In genomic region chr3:195080571-195081141, GRCh38 we compare ENCODE assay signal across 13 cellular contexts.
DNase-seq lines count a peak whose midpoint lies in the region; ATAC-seq, FAIRE-seq and TF ChIP-seq lines count a peak whose summit lies in the region.
"Had no signal": no experiment of that assay in that cellular context is flagged by ENCODE, and none has a peak within 500 bp of the region (broad histone marks: within the 10 kb centered on the region; RNA-seq: fewer than 3 reads in every experiment).

No MANE protein-coding gene starts in this region.

- H3K56ac ChIP-seq in H1 (replicated peaks; ENCODE audit: insufficient read length, low read depth, low read length): no peak overlapping the region

- H3K79me1 ChIP-seq in H1 (ENCODE audit: low read depth, low read length) (no peaks in the 10 kb centered on the region; the same call in 1 of the 2 replicates), mesenchymal stem cell (replicated peaks; ENCODE audit: low read length, poor library complexity, severe bottlenecking) (peaks cover 8% of the 10 kb centered on the region)

- H3K23ac ChIP-seq in H1 (ENCODE audit: insufficient read length): no peak overlapping the region
- H3K23ac ChIP-seq in mesenchymal stem cell (ENCODE audit: low read length in 2 of 2): peak overlapping the region in 1 of 2 experiments; percentile 11

- H3K9me3 ChIP-seq in BLaER1: no peaks in the 10 kb centered on the region
- H3K9me3 ChIP-seq in H1 (ENCODE audit: insufficient read depth in 2 of 2, low read depth in 1 of 2, low read length in 1 of 2): no peaks in the 10 kb centered on the region
- no peaks in the 10 kb centered on the region for H3K9me3 ChIP-seq in mesenchymal stem cell (ENCODE audit: control insufficient read depth, low read length)
- no peaks in the 10 kb centered on the region for H3K9me3 ChIP-seq in BE2C

- H3K23me2 ChIP-seq in H1 (ENCODE audit: low read depth, low read length): no peaks in the 10 kb centered on the region

- H2AK5ac ChIP-seq in H1 (ENCODE audit: low read depth, low read length) (0 out of 2 replicates have a peak overlapping the region, but pooled peaks have one; percentile 48), mesenchymal stem cell (ENCODE audit: low read length, severe bottlenecking) (no peak overlapping the region)

- H3K27me3 ChIP-seq in BLaER1 (no peaks in the 10 kb centered on the region), H1 (replicated peaks in 1 of 4; ENCODE audit: control insufficient read depth in 3 of 4, extremely low read depth in 1 of 4, insufficient read depth in 3 of 4, low read length in 3 of 4) (no peaks in the 10 kb centered on the region), mesenchymal stem cell (ENCODE audit: control insufficient read depth in 1 of 2, insufficient read depth in 1 of 2, low read length in 2 of 2) (no peaks in the 10 kb centered on the region), BE2C (no peaks in the 10 kb centered on the region)

- H2AFZ ChIP-seq in H1 (ENCODE audit: low read length) (no peak overlapping the region), mesenchymal stem cell (ENCODE audit: low read depth, low read length) (no peak overlapping the region)

- H2BK120ac ChIP-seq in H1 (replicated peaks; ENCODE audit: low read depth, low read length) (no peak overlapping the region), mesenchymal stem cell (ENCODE audit: low read depth, low read length) (no peak overlapping the region)

- H3K9ac ChIP-seq in BLaER1 (peak overlapping the region; percentile 49; the same call in 1 of the 2 replicates), H1 (replicated peaks in 1 of 4; ENCODE audit: extremely low read depth in 1 of 4, low read depth in 3 of 4, low read length in 3 of 4) (no peak overlapping the region), mesenchymal stem cell (ENCODE audit: low read length) (no peak overlapping the region)

- no peak overlapping the region for H2BK12ac ChIP-seq in H1 (ENCODE audit: low read depth, low read length)
- H2BK12ac ChIP-seq in mesenchymal stem cell (ENCODE audit: low read length in 2 of 2): peak overlapping the region; percentile 73 to 94

- H3K14ac ChIP-seq in H1 (ENCODE audit: insufficient read length) (no peak overlapping the region), mesenchymal stem cell (ENCODE audit: low read length in 2 of 2) (peak overlapping the region in 1 of 2 experiments; percentile 76)

- ATAC-seq in GM18861 (IDR thresholded peaks at IDR 0.05; ENCODE audit: unreplicated experiment): no peak

- POLR2A ChIA-PET in H1 (lab: Charles Lee; ENCODE audit: partially characterized antibody): interaction anchor here (1.4 kb wide), 1 partner anchor 26 kb away, joined by 3 read pairs; no protein-coding TSS in a partner anchor

- FAIRE-seq in H1 (lab: Jason Lieb, UNC): no peak
- FAIRE-seq: bronchial epithelial cell, GM18507 had no signal

- H3K4me1 ChIP-seq in BLaER1: peaks cover 99% of the 10 kb centered on the region
- H3K4me1 ChIP-seq in H1 (replicated peaks in 1 of 4; ENCODE audit: control insufficient read depth in 3 of 4, insufficient read depth in 4 of 4, low read length in 3 of 4): peaks cover 0 to 17% (median 11%) of the 10 kb centered on the region in 4 experiments; a peak in 5 of 7 replicates
- peaks cover 25% of the 10 kb centered on the region for H3K4me1 ChIP-seq in mesenchymal stem cell (ENCODE audit: control insufficient read depth, insufficient read depth, low read depth, low read length)
- H3K4me1 ChIP-seq in BE2C: peaks cover 19% of the 10 kb centered on the region

- H3K27ac ChIP-seq in BLaER1: peak overlapping the region; percentile 67
- H3K27ac ChIP-seq in H1 (ENCODE audit: low read depth, low read length): no peak overlapping the region
- H3K27ac ChIP-seq in mesenchymal stem cell (ENCODE audit: low read length, poor library complexity, severe bottlenecking): peak overlapping the region; percentile 11

- H2BK15ac ChIP-seq in H1 (ENCODE audit: low read length): no peak overlapping the region
- H2BK15ac ChIP-seq in mesenchymal stem cell (ENCODE audit: low read depth, poor library complexity, severe bottlenecking): no peak overlapping the region

- TF ChIP-seq RAD21 in H1 (IDR thresholded peaks at IDR 0.05 in 1 of 2, conservative IDR thresholded peaks at IDR 0.05 in 1 of 2; ENCODE audit: low read depth in 2 of 2, low read length in 2 of 2): no peak

- no peaks in the 10 kb centered on the region for H3K79me2 ChIP-seq in H1 (ENCODE audit: control insufficient read depth in 1 of 2, insufficient read depth in 2 of 2, low read length in 2 of 2)

- H3K4ac ChIP-seq in H1 (replicated peaks; ENCODE audit: insufficient read length, low read depth, low read length): no peak overlapping the region
- peak overlapping the region; percentile 76 to 84 for H3K4ac ChIP-seq in mesenchymal stem cell (ENCODE audit: low read depth in 1 of 2, low read length in 2 of 2)

- H4K20me1 ChIP-seq in BLaER1 (peaks cover 5% of the 10 kb centered on the region; the same call in 1 of the 2 replicates), H1 (replicated peaks in 1 of 2; ENCODE audit: control insufficient read depth in 1 of 2, insufficient read depth in 2 of 2, low read length in 2 of 2) (peaks cover 1 to 4% of the 10 kb centered on the region in 2 experiments)

- H3K4me3 ChIP-seq in BLaER1: peak overlapping the region; percentile 41
- H3K4me3 ChIP-seq in H1 (ENCODE audit: extremely low read depth in 1 of 4, insufficient read depth in 2 of 4, low read depth in 3 of 4, low read length in 4 of 4): no peak overlapping the region
- H3K4me3 ChIP-seq in mesenchymal stem cell (ENCODE audit: insufficient read depth in 1 of 2, low read depth in 1 of 2, low read length in 2 of 2): no peak overlapping the region
- H3K4me3 ChIP-seq in BE2C (ENCODE audit: low read depth, low read length): no peak overlapping the region

- H2BK20ac ChIP-seq in H1 (ENCODE audit: low read length): no peak overlapping the region

- H4K91ac ChIP-seq in H1 (replicated peaks; ENCODE audit: insufficient read length, low read length): no peak overlapping the region
- H4K91ac ChIP-seq in mesenchymal stem cell (ENCODE audit: low read length): peak overlapping the region; percentile 66

- no peak overlapping the region for H4K5ac ChIP-seq in H1 (ENCODE audit: insufficient read length, low read depth, low read length)

- no peaks in the 10 kb centered on the region for H3K36me3 ChIP-seq in BLaER1
- no peaks in the 10 kb centered on the region for H3K36me3 ChIP-seq in H1 (ENCODE audit: control insufficient read depth in 2 of 4, insufficient read depth in 4 of 4, low read length in 3 of 4)
- H3K36me3 ChIP-seq in mesenchymal stem cell (ENCODE audit: control insufficient read depth in 1 of 2, insufficient read depth in 2 of 2, low read depth in 1 of 2, low read length in 2 of 2): peaks cover 0 to 15% of the 10 kb centered on the region in 2 experiments
- H3K36me3 ChIP-seq in BE2C: no peaks in the 10 kb centered on the region

- H3K4me2 ChIP-seq in BLaER1 (peak overlapping the region; percentile 95), H1 (ENCODE audit: insufficient read depth in 1 of 2, low read depth in 2 of 2, low read length in 2 of 2) (no peak overlapping the region; a peak in 1 of 4 replicates), mesenchymal stem cell (ENCODE audit: low read length, poor library complexity, severe bottlenecking) (no peak overlapping the region)

- H3K18ac ChIP-seq in H1 (ENCODE audit: extremely low read depth, low read length) (no peak overlapping the region; the same call in 1 of the 2 replicates), mesenchymal stem cell (ENCODE audit: low read depth in 1 of 2, low read length in 2 of 2) (peak overlapping the region; percentile 29 to 35)

- CTCF ChIA-PET in H1 (lab: Charles Lee; ENCODE audit: partially characterized antibody): interaction anchor here (0.6 to 2.6 kb wide), 6 partner anchors 22 to 398 kb away, joined by 3 to 8 read pairs (median 3); no protein-coding TSS in a partner anchor

- 89% methylated on average over 15 of the region's 16 CpGs; no CpG with 5 or more reads in 1 of the 2 experiments for WGBS in H1 (ENCODE audit: extremely low coverage in 1 of 2, insufficient coverage in 1 of 2, insufficient read length in 1 of 2, insufficient replicate concordance in 2 of 2, low coverage in 1 of 2, low lambda C conversion rate in 2 of 2, missing lambda C conversion rate in 1 of 2), 2 experiments
- WGBS in mesenchymal stem cell: 83% methylated on average over 16 of the region's 16 CpGs

- DNase-seq in NCI-H1105 treated with DMSO at 0.1 percent for 48 hours (lab: John Stamatoyannopoulos, UW) (peak; percentile 92), H1 (ENCODE audit: low read depth in 1 of 2, low spot score in 2 of 2) (no peak), mesenchymal stem cell (no peak), SHP77 (lab: John Stamatoyannopoulos, UW) (no peak), BE2C (no peak), NCI-H1694 treated with DMSO at 0.1 percent for 48 hours (lab: John Stamatoyannopoulos, UW) (no peak)
- DNase-seq: activated CD4-positive, CD25-positive, alpha-beta regulatory T cell treated with anti-CD3 and anti-CD28 coated beads, Interleukin-2, amount 50 U/mL, for 72 hours; erythroblast; NCI-H774 had no signal

- H2BK5ac ChIP-seq in H1 (ENCODE audit: low read depth, low read length): no peak overlapping the region
- H2BK5ac ChIP-seq in mesenchymal stem cell (ENCODE audit: low read depth, low read length, poor library complexity, severe bottlenecking): peak overlapping the region; percentile 3

- no peak overlapping the region for H4K8ac ChIP-seq in H1 (ENCODE audit: extremely low read depth, insufficient read depth, low read length)
- H4K8ac ChIP-seq in mesenchymal stem cell (ENCODE audit: low read length): peak overlapping the region; percentile 35

- TF ChIP-seq EP300 in H1 (IDR thresholded peaks at IDR 0.05; ENCODE audit: borderline replicate concordance in 1 of 2, low read depth in 2 of 2, low read length in 2 of 2): no peak

- TF ChIP-seq CTCF in H1 (IDR thresholded peaks at IDR 0.05; ENCODE audit: control extremely low read depth in 1 of 3, insufficient read depth in 1 of 3, low read depth in 1 of 3, low read length in 3 of 3) (no peak), BE2C (IDR thresholded peaks at IDR 0.05; ENCODE audit: low read depth, low read length) (no peak)

- no peak for TF ChIP-seq POLR2A in H1 (IDR thresholded peaks at IDR 0.05; ENCODE audit: control extremely low read depth in 1 of 2, low read depth in 2 of 2, low read length in 2 of 2)

TF ChIP-seq in H1, 55 proteins besides CTCF, POLR2A, EP300 and RAD21:
- TF ChIP-seq MAX (IDR thresholded peaks at IDR 0.05): 0 out of 2 replicates have a peak, but pooled peaks have one; percentile 20
- TF ChIP-seq POLR2AphosphoS5 (IDR thresholded peaks at IDR 0.05; ENCODE audit: low read depth, low read length): no peak
